ENCODE assay signal across 17 cellular contexts in the genomic region with DNA sequence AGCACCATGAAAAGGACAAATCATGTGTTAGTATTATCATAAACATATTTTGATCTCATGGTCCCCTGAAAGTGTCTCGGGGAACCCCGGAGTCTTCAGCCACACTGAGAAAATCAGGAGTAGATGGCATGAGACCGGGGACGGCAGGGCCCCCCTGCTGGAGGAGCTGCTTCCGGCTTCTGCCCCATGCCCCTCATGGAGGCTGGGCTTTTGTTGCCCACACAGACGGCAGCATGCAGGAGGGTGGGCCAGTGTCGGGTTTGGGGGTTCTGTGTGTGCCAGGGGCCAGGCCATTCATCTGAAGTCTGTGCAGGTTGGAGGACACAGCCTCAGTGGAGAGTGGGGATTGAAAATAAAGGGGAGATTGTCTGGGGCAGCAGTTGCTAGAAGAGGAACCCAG.
"Had no signal": no experiment of that assay in that cellular context is flagged by ENCODE, and none has a peak within 500 bp of the region (broad histone marks: within the 10 kb centered on the region; RNA-seq: fewer than 3 reads in every experiment).

No MANE protein-coding gene starts in this region.

- H3K27me3 ChIP-seq: left lung, transverse colon had no signal

- FAIRE-seq: colon, frontal cortex, kidney had no signal

- ATAC-seq: left lung; mucosa of descending colon; natural killer cell treated with Interleukin-12 subunit alpha and Interleukin-12 subunit beta and Interleukin-15 and Interleukin-18, amount 100 ng/mL, for 72 hours; right cardiac atrium; stimulated activated naive B cell treated with anti-CD40 and anti-IgM and Interleukin-4, amounts not matched to agents 10 μg/mL and 1 μg/mL and 100 μg/mL, for 72 hours had no signal

- H3K36me3 ChIP-seq: left lung, prostate gland, spleen, transverse colon had no signal

- H3K4me3 ChIP-seq: dorsolateral prefrontal cortex, left lung, mucosa of descending colon, prostate gland, skin epidermis, spleen, transverse colon had no signal

- H3K9me3 ChIP-seq: left lung, mucosa of descending colon, prostate gland, spleen, transverse colon had no signal

- DNase-seq: dorsolateral prefrontal cortex; effector CD4-positive, alpha-beta T cell; kidney; left lung; mesenchymal stem cell; mucosa of descending colon; naive B cell; right cardiac atrium; spleen; stimulated activated CD4-positive, alpha-beta T cell treated with anti-CD3 and anti-CD28 coated beads, Interleukin-4, amount 100 ng/mL, for 4 hours; stimulated activated naive B cell treated with anti-CD40 and anti-IgM and Interleukin-4, amounts not matched to agents 10 μg/mL and 1 μg/mL and 100 μg/mL, for 72 hours; transverse colon had no signal

- H3K27ac ChIP-seq: dorsolateral prefrontal cortex, left lung, prostate gland, skin epidermis, spleen, transverse colon had no signal

- H3K4me1 ChIP-seq: left lung, prostate gland, spleen had no signal
